Comparison of ENCODE assay signal across 9 cellular contexts in the genomic region with DNA sequence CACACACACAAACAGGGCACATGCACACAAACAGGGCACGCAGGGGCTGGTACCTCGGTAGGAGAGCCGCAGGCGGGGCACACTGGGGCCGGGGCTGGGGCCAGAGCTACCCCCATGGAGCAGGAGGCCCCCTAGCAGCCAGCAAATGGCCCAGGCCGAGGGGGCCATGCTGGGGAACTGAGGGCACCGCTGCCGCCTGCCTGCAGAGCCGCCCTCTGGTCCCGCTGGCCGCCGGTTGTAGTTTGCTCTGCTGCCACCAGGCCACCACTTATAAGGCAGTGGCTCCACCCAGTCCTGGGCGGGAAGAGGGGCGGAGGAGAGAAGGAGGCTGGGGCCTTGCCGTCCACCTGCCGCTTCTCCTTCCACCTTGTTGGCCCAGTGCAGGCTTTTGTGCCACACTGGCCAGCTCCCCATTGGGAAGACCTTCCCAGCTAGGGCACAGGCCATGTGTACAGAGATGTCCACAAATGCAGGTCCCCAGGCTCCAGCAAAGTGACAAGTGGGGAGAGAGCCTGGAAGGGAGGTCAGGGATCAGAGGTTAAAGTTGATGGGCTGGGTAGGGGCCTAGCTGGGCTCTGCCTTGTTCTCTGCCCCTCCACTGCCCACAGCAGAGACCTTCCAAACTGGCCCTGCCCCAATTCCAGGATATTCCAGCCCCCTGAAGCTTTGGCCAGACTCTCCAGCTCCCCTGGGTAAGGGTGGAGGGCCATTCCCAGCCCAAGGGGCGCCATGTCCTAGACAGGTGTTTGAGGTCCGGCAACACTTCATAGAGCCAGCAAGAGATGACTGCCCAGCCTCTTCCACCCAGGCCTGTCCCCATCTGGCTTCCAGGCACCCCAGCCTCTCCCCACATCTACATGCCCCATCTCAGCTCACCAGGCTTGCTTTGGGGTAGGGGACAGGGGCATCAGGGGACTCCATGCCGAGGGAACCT. TPM values are rescaled to one million over a fixed set of nuclear protein-coding genes. Genes with fewer than 3 reads are reported as not detected.
A peak's percentile ranks its signal among the peaks of the same experiment; 100 is the strongest.
DNase-seq lines count a peak whose midpoint lies in the region; ATAC-seq and TF ChIP-seq lines count a peak whose summit lies in the region.
"Had no signal": no experiment of that assay in that cellular context is flagged by ENCODE, and none has a peak within 500 bp of the region (broad histone marks: within the 10 kb centered on the region; RNA-seq: fewer than 3 reads in every experiment).

SEMA3G (minus strand) TSS at position 244 of the 934 bp plus-strand sequence; CDS start at position 168, 76 bp downstream.

- H3K9me3 Mint-ChIP-seq in nephron progenitor cell: no peaks in the 10 kb centered on the region
- H3K9me3 Mint-ChIP-seq: stimulated activated naive CD8-positive, alpha-beta T cell treated with anti-CD3 and anti-CD28 coated beads, Interleukin-15, Interleukin-2, amounts not matched to agents 100 ng/mL and 50 ng/mL, for 24 hours had no signal

- H3K27ac Mint-ChIP-seq in nephron progenitor cell: no peak within 1 kb of the TSS
- H3K27ac Mint-ChIP-seq: stimulated activated naive CD8-positive, alpha-beta T cell treated with anti-CD3 and anti-CD28 coated beads, Interleukin-15, Interleukin-2, amounts not matched to agents 100 ng/mL and 50 ng/mL, for 24 hours had no signal

- H3K4me3 Mint-ChIP-seq in nephron progenitor cell: peak within 1 kb of the TSS; percentile 62
- H3K4me3 Mint-ChIP-seq: stimulated activated naive CD8-positive, alpha-beta T cell treated with anti-CD3 and anti-CD28 coated beads, Interleukin-15, Interleukin-2, amounts not matched to agents 100 ng/mL and 50 ng/mL, for 24 hours had no signal

- TF ChIP-seq EP300 in suprapubic skin (IDR thresholded peaks at IDR 0.05): no peak

- peak; percentile 84 for ATAC-seq in HG03095 (IDR thresholded peaks at IDR 0.05; ENCODE audit: unreplicated experiment)

- peaks cover 9% of the 10 kb centered on the region for H3K27me3 Mint-ChIP-seq in nephron progenitor cell (ENCODE audit: low read depth, poor library complexity)
- H3K27me3 Mint-ChIP-seq: stimulated activated naive CD8-positive, alpha-beta T cell treated with anti-CD3 and anti-CD28 coated beads, Interleukin-15, Interleukin-2, amounts not matched to agents 100 ng/mL and 50 ng/mL, for 24 hours had no signal

- H3K27me3 ChIP-seq in suprapubic skin: no peaks in the 10 kb centered on the region

- peaks cover 46% of the 10 kb centered on the region for H3K4me1 Mint-ChIP-seq in nephron progenitor cell

- H3K4me1 ChIP-seq in suprapubic skin: peaks cover 23% of the 10 kb centered on the region

- H3K4me3 ChIP-seq in suprapubic skin: peak within 1 kb of the TSS; percentile 46

- DNase-seq in SIG-M5 treated with dmso at 0.1 percent for 504 hours (lab: John Stamatoyannopoulos, UW; ENCODE audit: unreplicated experiment): peak; percentile 79
- no peak for DNase-seq in SIG-M5 (lab: John Stamatoyannopoulos, UW)
- DNase-seq in NOMO-1 treated with dmso at 0.1 percent for 144 hours (lab: John Stamatoyannopoulos, UW; ENCODE audit: unreplicated experiment): peak; percentile 46
- DNase-seq in activated CD8-positive, alpha-beta memory T cell treated with anti-CD3 and anti-CD28 coated beads, Interleukin-2, amount 50 U/mL, for 4 hours: peak; percentile 61
- DNase-seq in erythroblast (lab: John Stamatoyannopoulos, UW): peak; percentile 80 to 82
- DNase-seq in nephron progenitor cell: peak; percentile 77
- DNase-seq in suprapubic skin (ENCODE audit: low spot score in 2 of 2): peak; percentile 85 to 93

- no peak within 1 kb of the TSS for H3K27ac ChIP-seq in suprapubic skin

- TF ChIP-seq POLR2A in erythroblast (IDR thresholded peaks at IDR 0.05; ENCODE audit: low read length): no peak
- TF ChIP-seq POLR2A in suprapubic skin (IDR thresholded peaks at IDR 0.05): no peak

- H3K36me3 Mint-ChIP-seq in nephron progenitor cell (ENCODE audit: low read depth): no peaks in the 10 kb centered on the region

- no peaks in the 10 kb centered on the region for H3K9me3 ChIP-seq in suprapubic skin

- 38% methylated on average over 9 of the region's 19 CpGs for WGBS in suprapubic skin

- H3K36me3 ChIP-seq in suprapubic skin: no peaks in the 10 kb centered on the region

- peak; percentile 62 for TF ChIP-seq CTCF in nephron progenitor cell (IDR thresholded peaks at IDR 0.05)
- peak; percentile 62 to 77 for TF ChIP-seq CTCF in suprapubic skin (IDR thresholded peaks at IDR 0.05)

RNA-seq across cellular contexts. Expression of gene SEMA3G, which starts in this region (rescaled TPM):
- 10 to 100 TPM; 14.4 to 44.0 (median 26.5) TPM for total RNA-seq in suprapubic skin
